Comparison of ENCODE assay signal across 16 cellular contexts in the genomic region with DNA sequence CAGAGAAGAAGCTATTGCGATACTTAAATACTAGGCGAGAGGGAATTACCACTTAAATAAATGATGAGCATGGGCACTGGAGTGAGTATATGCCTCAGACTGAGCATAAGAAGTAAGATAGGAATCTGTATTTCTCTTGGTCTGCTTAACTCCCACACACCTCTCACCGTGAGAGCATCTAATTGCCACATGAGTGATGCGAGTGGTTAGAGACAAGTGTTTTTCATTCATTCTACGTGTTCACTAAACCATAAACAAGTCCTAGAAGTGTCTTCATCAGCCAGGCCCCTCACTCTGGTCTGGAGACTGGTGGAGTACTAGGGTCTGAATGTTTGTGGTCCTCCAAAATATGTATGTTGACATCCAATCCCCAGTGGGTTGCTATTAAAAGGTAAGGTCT.
DNase-seq lines count a peak whose midpoint lies in the region; ATAC-seq and TF ChIP-seq lines count a peak whose summit lies in the region.
"Had no signal": no experiment of that assay in that cellular context is flagged by ENCODE, and none has a peak within 500 bp of the region (broad histone marks: within the 10 kb centered on the region; RNA-seq: fewer than 3 reads in every experiment).

No MANE protein-coding gene starts in this region.

- no peaks in the 10 kb centered on the region for H3K36me3 Mint-ChIP-seq in Caco-2 (ENCODE audit: insufficient read depth, unreplicated experiment)
- H3K36me3 Mint-ChIP-seq: CD14-positive monocyte; CD4-positive, alpha-beta memory T cell had no signal

- ATAC-seq in GM18858 (IDR thresholded peaks at IDR 0.05; ENCODE audit: unreplicated experiment): no peak
- ATAC-seq: HCT116 had no signal

- H3K27me3 Mint-ChIP-seq in Caco-2 (ENCODE audit: insufficient read depth, unreplicated experiment): no peaks in the 10 kb centered on the region

- H3K36me3 ChIP-seq in Caco-2 (ENCODE audit: control insufficient read depth, insufficient read depth, low read length): no peaks in the 10 kb centered on the region; the same call in none of the 2 replicates
- H3K36me3 ChIP-seq: BLaER1 had no signal

- no peaks in the 10 kb centered on the region for H3K27me3 ChIP-seq in Caco-2 (replicated peaks; ENCODE audit: control insufficient read depth, insufficient read depth, low read length)
- H3K27me3 ChIP-seq: BLaER1 had no signal

- H3K9me3 Mint-ChIP-seq in Caco-2 (ENCODE audit: unreplicated experiment): peaks cover 14% of the 10 kb centered on the region

- H3K4me1 Mint-ChIP-seq in Caco-2 (ENCODE audit: low read depth, unreplicated experiment): peaks cover 60% of the 10 kb centered on the region
- H3K4me1 Mint-ChIP-seq: CD14-positive monocyte had no signal

- no peak overlapping the region for H3K4me3 ChIP-seq in Caco-2 (ENCODE audit: low read depth, low read length)
- H3K4me3 ChIP-seq: BLaER1 had no signal

- H3K9me3 ChIP-seq in Caco-2: no peaks in the 10 kb centered on the region
- H3K9me3 ChIP-seq: BLaER1 had no signal

- POLR2A ChIA-PET in Caco-2 (lab: Charles Lee): no interaction called here

- no TSS peak for BruUV-seq in Caco-2 (replicated peaks; lab: Mats Ljungman, UMichigan)

- peak overlapping the region; percentile 20 for H3K27ac Mint-ChIP-seq in Caco-2 (ENCODE audit: unreplicated experiment)

- no peak for TF ChIP-seq CTCF in Caco-2 (IDR thresholded peaks at IDR 0.05; ENCODE audit: insufficient read depth in 1 of 2, low read depth in 1 of 2, low read length in 1 of 2, severe bottlenecking in 1 of 2, unreplicated experiment in 1 of 2)

- CTCF ChIA-PET in Caco-2 (lab: Charles Lee): no interaction called here

- DNase-seq in Caco-2 (no peak), HK-2 (ENCODE audit: unreplicated experiment) (peak; percentile 3), kidney tubule cell (ENCODE audit: low spot score) (peak; percentile 39), T1000 (lab: John Stamatoyannopoulos, UW) (no peak), NCI-H146 treated with DMSO at 0.1 percent for 48 hours (lab: John Stamatoyannopoulos, UW; ENCODE audit: unreplicated experiment) (no peak)
- DNase-seq: CD4-positive, alpha-beta memory T cell; DMS 273 treated with DMSO at 0.1 percent for 48 hours; DMS79; GDM1; GOT3; H7; KG1 had no signal

- H3K4me1 ChIP-seq in Caco-2: peaks cover 42% of the 10 kb centered on the region
- H3K4me1 ChIP-seq: BLaER1 had no signal

- intact Hi-C loops in Caco-2 (cut with micrococcal nuclease; ENCODE audit: unreplicated experiment): no loop called here

- no peak overlapping the region for H3K4me3 Mint-ChIP-seq in Caco-2 (ENCODE audit: unreplicated experiment)
- H3K4me3 Mint-ChIP-seq: CD14-positive monocyte; CD4-positive, alpha-beta memory T cell had no signal

Comparison
In these comparisons a context has a peak if more than half of its experiments do, and no peak if none do; other contexts are left out.
1. DNase-seq: peak in HK-2 (single experiment) and kidney tubule cell (single experiment); none in Caco-2 (0 of 2), T1000 (single experiment) and NCI-H146 treated with DMSO at 0.1 percent for 48 hours (single experiment).